In genomic region chr10:109740436-109740835, GRCh38 we compare ENCODE assay signal across 18 cellular contexts.
DNase-seq lines count a peak whose midpoint lies in the region; ATAC-seq and TF ChIP-seq lines count a peak whose summit lies in the region.
"Had no signal": no experiment of that assay in that cellular context is flagged by ENCODE, and none has a peak within 500 bp of the region (broad histone marks: within the 10 kb centered on the region; RNA-seq: fewer than 3 reads in every experiment).

No MANE protein-coding gene starts in this region.

- TF ChIP-seq POLR2A in gastroesophageal sphincter (IDR thresholded peaks at IDR 0.05) (no peak), gastrocnemius medialis (IDR thresholded peaks at IDR 0.05) (no peak)

- H3K4me3 ChIP-seq in adipocyte (ENCODE audit: low read length) (no peak overlapping the region), gastroesophageal sphincter (no peak overlapping the region), gastrocnemius medialis (no peak overlapping the region)
- H3K4me3 ChIP-seq: A549, GM12878, K562 had no signal

- H3K4me1 ChIP-seq in adipocyte (ENCODE audit: control insufficient read depth, insufficient read depth, low read length) (peaks cover 31% of the 10 kb centered on the region), gastroesophageal sphincter (peaks cover 0 to 6% (median 0%) of the 10 kb centered on the region in 3 donors), gastrocnemius medialis (no peaks in the 10 kb centered on the region)
- H3K4me1 ChIP-seq: A549 had no signal

- H3K27me3 ChIP-seq in adipocyte (replicated peaks; ENCODE audit: control insufficient read depth, insufficient read depth, low read length): no peaks in the 10 kb centered on the region
- H3K27me3 ChIP-seq in gastroesophageal sphincter: no peaks in the 10 kb centered on the region
- no peaks in the 10 kb centered on the region for H3K27me3 ChIP-seq in gastrocnemius medialis

- no peak for TF ChIP-seq EP300 in gastroesophageal sphincter (IDR thresholded peaks at IDR 0.05)

- intact Hi-C loops in gastrocnemius medialis (cut with DNase I; ENCODE audit: low total_unique reads): no loop called here

- in situ Hi-C loops in gastrocnemius medialis (cut with MboI; ENCODE audit: low sequenced_read_pairs in 4 of 4): no loop called here

- ATAC-seq in gastroesophageal sphincter: peak; percentile 80
- ATAC-seq in gastrocnemius medialis: peak; percentile 68 to 71
- no peak for ATAC-seq in GM21526 (IDR thresholded peaks at IDR 0.05; ENCODE audit: low FRiP score, unreplicated experiment)
- ATAC-seq: A549, GM12878, K562, PC-3 had no signal

- H3K9me3 ChIP-seq in adipocyte (ENCODE audit: control insufficient read depth, low read length): no peaks in the 10 kb centered on the region
- H3K9me3 ChIP-seq in gastroesophageal sphincter: no peaks in the 10 kb centered on the region
- no peaks in the 10 kb centered on the region for H3K9me3 ChIP-seq in gastrocnemius medialis
- H3K9me3 ChIP-seq: A549 had no signal

- H3K27ac ChIP-seq in gastroesophageal sphincter: no peak overlapping the region
- H3K27ac ChIP-seq in gastrocnemius medialis: no peak overlapping the region
- H3K27ac ChIP-seq: A549, C4-2B, HL-60 had no signal

- WGBS in gastroesophageal sphincter (ENCODE audit: low coverage in 1 of 2), 2 donors: 69 to 73% methylated on average over 3 of the region's 3 CpGs

- no peak overlapping the region for H3K9ac ChIP-seq in adipocyte (ENCODE audit: low read length)

- DNase-seq in EL (peak; percentile 23), adipocyte (ENCODE audit: low read depth) (peak; percentile 2), gastrocnemius medialis (peak; percentile 7 to 26), iPS-NIHi7 (ENCODE audit: extremely low spot score) (no peak)
- no peak for DNase-seq in NK-92 treated with Interleukin-12 subunit alpha and Interleukin-12 subunit beta, amount 100 ng/mL, for 24 hours (lab: John Stamatoyannopoulos, UW)
- DNase-seq: COR-L47, DMS153, NCI-H1092, NCI-H2227 treated with DMSO at 0.1 percent for 48 hours, NCI-H524 treated with DMSO at 0.1 percent for 48 hours, PC-3 had no signal

- H3K36me3 ChIP-seq in adipocyte (ENCODE audit: control insufficient read depth, insufficient read depth, low read length, severe bottlenecking) (no peaks in the 10 kb centered on the region), gastroesophageal sphincter (no peaks in the 10 kb centered on the region), gastrocnemius medialis (no peaks in the 10 kb centered on the region)

- no peak for TF ChIP-seq CTCF in gastroesophageal sphincter (IDR thresholded peaks at IDR 0.05)
- TF ChIP-seq CTCF in gastrocnemius medialis (IDR thresholded peaks at IDR 0.05 in 4 of 5, conservative IDR thresholded peaks at IDR 0.05 in 1 of 5): no peak

Comparison
In these comparisons a context has a peak if more than half of its experiments do, and no peak if none do; other contexts are left out.
1. DNase-seq: peak in EL (single experiment), adipocyte (single experiment) and gastrocnemius medialis (2 of 2); none in iPS-NIHi7 (single experiment) and NK-92 treated with Interleukin-12 subunit alpha and Interleukin-12 subunit beta, amount 100 ng/mL, for 24 hours (single experiment).